ENCODE assay signal across 1 cellular context in the genomic region with DNA sequence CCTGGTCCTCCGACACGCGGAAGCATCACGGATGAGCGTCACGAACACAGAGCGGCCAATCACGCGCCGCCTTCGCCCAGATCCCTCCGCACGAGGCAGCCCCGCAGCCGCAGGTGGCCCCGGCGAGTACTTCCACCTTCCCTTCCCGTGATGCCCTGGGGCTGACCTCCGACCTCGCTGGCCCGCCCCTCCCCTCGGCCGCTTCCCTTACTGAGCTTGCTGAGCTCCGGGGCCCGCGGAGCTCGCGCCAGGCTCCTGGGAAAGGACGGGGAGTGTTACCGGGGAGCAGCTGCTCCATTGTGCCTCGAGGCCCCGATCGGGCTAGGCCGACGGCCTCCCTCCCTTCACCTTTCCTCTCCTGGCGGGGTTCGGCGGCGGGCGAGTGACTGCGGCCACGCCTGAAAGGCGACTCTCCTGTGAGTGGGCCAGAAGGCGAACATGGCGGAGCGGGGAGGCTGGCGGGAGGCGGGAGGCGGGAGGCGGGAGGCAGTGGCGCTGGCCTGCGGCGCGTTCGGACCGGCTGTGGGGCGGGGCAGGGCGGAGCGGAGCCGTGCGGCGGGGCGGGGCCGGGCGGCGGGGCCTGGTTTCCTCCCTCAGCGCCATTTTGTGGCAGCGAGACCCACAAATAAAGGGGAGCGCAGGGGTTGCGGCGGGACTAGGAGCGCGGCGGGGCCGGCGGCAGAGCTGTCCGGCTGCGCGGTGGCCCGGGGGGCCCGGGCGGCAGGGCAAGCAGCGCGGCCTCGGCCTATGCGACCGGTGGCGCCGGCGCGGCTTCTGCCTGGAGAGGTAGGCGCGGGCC.
TF ChIP-seq lines count a peak whose summit lies in the region.

A gene (plus strand): TSS at position 589 of the 799 bp plus-strand sequence. CDS start 8,760 bp downstream, outside the sequence.

TF ChIP-seq in HepG2, 621 proteins besides CTCF, POLR2A, EP300 and RAD21 (continued from another document and continues in another):
- peak; percentile 36; the same call in 1 of the 2 replicates for TF ChIP-seq PAWR (CRISPR knock-in tag; IDR thresholded peaks at IDR 0.05; ENCODE audit: borderline replicate concordance)
- TF ChIP-seq, protein P1, sequence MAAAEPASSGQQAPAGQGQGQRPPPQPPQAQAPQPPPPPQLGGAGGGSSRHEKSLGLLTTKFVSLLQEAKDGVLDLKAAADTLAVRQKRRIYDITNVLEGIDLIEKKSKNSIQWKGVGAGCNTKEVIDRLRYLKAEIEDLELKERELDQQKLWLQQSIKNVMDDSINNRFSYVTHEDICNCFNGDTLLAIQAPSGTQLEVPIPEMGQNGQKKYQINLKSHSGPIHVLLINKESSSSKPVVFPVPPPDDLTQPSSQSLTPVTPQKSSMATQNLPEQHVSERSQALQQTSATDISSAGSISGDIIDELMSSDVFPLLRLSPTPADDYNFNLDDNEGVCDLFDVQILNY (CRISPR knock-in tag; conservative IDR thresholded peaks at IDR 0.05) = peak; percentile 79
- TF ChIP-seq ZBTB1 (CRISPR knock-in tag; IDR thresholded peaks at IDR 0.05; ENCODE audit: borderline replicate concordance) = peak; percentile 92
- peak; percentile 91 for TF ChIP-seq ISL2 (CRISPR knock-in tag; IDR thresholded peaks at IDR 0.05)
- no peak for TF ChIP-seq ZNF839 (CRISPR knock-in tag; IDR thresholded peaks at IDR 0.05; ENCODE audit: borderline replicate concordance)
- peak; percentile 97 for TF ChIP-seq ZNF546 (CRISPR knock-in tag; conservative IDR thresholded peaks at IDR 0.05)
- no peak; the same call in 1 of the 2 replicates for TF ChIP-seq MLLT10 (CRISPR knock-in tag; IDR thresholded peaks at IDR 0.05)
- peak; percentile 47; the same call in 1 of the 2 replicates for TF ChIP-seq NR1H2 (CRISPR knock-in tag; IDR thresholded peaks at IDR 0.05; ENCODE audit: borderline replicate concordance, low read depth)
- TF ChIP-seq, protein P2, sequence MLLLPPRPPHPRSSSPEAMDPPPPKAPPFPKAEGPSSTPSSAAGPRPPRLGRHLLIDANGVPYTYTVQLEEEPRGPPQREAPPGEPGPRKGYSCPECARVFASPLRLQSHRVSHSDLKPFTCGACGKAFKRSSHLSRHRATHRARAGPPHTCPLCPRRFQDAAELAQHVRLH (CRISPR knock-in tag; IDR thresholded peaks at IDR 0.05; ENCODE audit: borderline replicate concordance, low read depth) = peak; percentile 100
- TF ChIP-seq, protein P3, sequence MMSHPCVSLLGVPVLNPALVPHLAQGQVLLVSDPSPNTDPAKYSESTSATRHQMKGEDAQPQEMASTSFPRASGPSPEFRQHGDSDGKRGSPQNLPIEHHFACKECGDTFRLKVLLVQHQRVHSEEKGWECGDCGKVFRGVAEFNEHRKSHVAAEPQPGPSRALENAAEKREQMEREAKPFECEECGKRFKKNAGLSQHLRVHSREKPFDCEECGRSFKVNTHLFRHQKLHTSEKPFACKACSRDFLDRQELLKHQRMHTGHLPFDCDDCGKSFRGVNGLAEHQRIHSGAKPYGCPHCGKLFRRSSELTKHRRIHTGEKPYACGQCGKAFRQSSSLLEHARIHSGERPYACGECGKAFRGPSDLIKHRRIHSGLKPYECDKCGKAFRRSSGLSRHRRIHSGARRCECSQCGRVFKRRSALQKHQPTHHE (CRISPR knock-in tag; IDR thresholded peaks at IDR 0.05; ENCODE audit: borderline replicate concordance) = peak; percentile 95; the same call in 1 of the 2 replicates
- peak; percentile 92; the same call in 1 of the 2 replicates for TF ChIP-seq PAX8 (CRISPR knock-in tag; IDR thresholded peaks at IDR 0.05; ENCODE audit: borderline replicate concordance)
- TF ChIP-seq ZKSCAN1 (IDR thresholded peaks at IDR 0.05; ENCODE audit: low read length) = 0 out of 2 replicates have a peak, but pooled peaks have one; percentile 19
- 0 out of 2 replicates have a peak, but pooled peaks have one; percentile 21 for TF ChIP-seq ZKSCAN5 (CRISPR knock-in tag; IDR thresholded peaks at IDR 0.05)
- TF ChIP-seq, protein P4, sequence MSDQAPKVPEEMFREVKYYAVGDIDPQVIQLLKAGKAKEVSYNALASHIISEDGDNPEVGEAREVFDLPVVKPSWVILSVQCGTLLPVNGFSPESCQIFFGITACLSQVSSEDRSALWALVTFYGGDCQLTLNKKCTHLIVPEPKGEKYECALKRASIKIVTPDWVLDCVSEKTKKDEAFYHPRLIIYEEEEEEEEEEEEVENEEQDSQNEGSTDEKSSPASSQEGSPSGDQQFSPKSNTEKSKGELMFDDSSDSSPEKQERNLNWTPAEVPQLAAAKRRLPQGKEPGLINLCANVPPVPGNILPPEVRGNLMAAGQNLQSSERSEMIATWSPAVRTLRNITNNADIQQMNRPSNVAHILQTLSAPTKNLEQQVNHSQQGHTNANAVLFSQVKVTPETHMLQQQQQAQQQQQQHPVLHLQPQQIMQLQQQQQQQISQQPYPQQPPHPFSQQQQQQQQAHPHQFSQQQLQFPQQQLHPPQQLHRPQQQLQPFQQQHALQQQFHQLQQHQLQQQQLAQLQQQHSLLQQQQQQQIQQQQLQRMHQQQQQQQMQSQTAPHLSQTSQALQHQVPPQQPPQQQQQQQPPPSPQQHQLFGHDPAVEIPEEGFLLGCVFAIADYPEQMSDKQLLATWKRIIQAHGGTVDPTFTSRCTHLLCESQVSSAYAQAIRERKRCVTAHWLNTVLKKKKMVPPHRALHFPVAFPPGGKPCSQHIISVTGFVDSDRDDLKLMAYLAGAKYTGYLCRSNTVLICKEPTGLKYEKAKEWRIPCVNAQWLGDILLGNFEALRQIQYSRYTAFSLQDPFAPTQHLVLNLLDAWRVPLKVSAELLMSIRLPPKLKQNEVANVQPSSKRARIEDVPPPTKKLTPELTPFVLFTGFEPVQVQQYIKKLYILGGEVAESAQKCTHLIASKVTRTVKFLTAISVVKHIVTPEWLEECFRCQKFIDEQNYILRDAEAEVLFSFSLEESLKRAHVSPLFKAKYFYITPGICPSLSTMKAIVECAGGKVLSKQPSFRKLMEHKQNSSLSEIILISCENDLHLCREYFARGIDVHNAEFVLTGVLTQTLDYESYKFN (CRISPR knock-in tag; conservative IDR thresholded peaks at IDR 0.05) = peak; percentile 75
- no peak for TF ChIP-seq HOXA7 (CRISPR knock-in tag; IDR thresholded peaks at IDR 0.05)
- peak; percentile 98 for TF ChIP-seq ZMAT3 (CRISPR knock-in tag; conservative IDR thresholded peaks at IDR 0.05)
- peak; percentile 63 for TF ChIP-seq KDM5A (IDR thresholded peaks at IDR 0.05; ENCODE audit: borderline replicate concordance, low read length)
- peak; percentile 93 for TF ChIP-seq ISX (CRISPR knock-in tag; conservative IDR thresholded peaks at IDR 0.05)
- peak; percentile 99 for TF ChIP-seq MIER3 (CRISPR knock-in tag; IDR thresholded peaks at IDR 0.05; ENCODE audit: borderline replicate concordance)
- no peak for TF ChIP-seq ZNF672 (CRISPR knock-in tag; IDR thresholded peaks at IDR 0.05)
- TF ChIP-seq HMG20A (CRISPR knock-in tag; IDR thresholded peaks at IDR 0.05; ENCODE audit: borderline replicate concordance) = peak; percentile 72
- peak; percentile 98 for TF ChIP-seq GATAD2A (CRISPR knock-in tag; IDR thresholded peaks at IDR 0.05)
- TF ChIP-seq ZNF703 (CRISPR knock-in tag; IDR thresholded peaks at IDR 0.05; ENCODE audit: borderline replicate concordance) = peak; percentile 96; the same call in 1 of the 2 replicates
- TF ChIP-seq ZNF564 (CRISPR knock-in tag; IDR thresholded peaks at IDR 0.05) = peak; percentile 37
- peak; percentile 59; the same call in 1 of the 2 replicates for TF ChIP-seq ZC3H13 (CRISPR knock-in tag; IDR thresholded peaks at IDR 0.05)
- peak; percentile 99 for TF ChIP-seq ZNF232 (CRISPR knock-in tag; IDR thresholded peaks at IDR 0.05; ENCODE audit: borderline replicate concordance)
- no peak for TF ChIP-seq MAFF (IDR thresholded peaks at IDR 0.05; ENCODE audit: low read depth, low read length)
- peak; percentile 91 for TF ChIP-seq CHD2 (IDR thresholded peaks at IDR 0.05; ENCODE audit: low read depth, low read length)
- TF ChIP-seq SNRNP70 (IDR thresholded peaks at IDR 0.05; ENCODE audit: low read depth, low read length) = no peak
- TF ChIP-seq, protein P5, sequence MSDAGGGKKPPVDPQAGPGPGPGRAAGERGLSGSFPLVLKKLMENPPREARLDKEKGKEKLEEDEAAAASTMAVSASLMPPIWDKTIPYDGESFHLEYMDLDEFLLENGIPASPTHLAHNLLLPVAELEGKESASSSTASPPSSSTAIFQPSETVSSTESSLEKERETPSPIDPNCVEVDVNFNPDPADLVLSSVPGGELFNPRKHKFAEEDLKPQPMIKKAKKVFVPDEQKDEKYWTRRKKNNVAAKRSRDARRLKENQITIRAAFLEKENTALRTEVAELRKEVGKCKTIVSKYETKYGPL (CRISPR knock-in tag; IDR thresholded peaks at IDR 0.05) = peak; percentile 90; the same call in 1 of the 2 replicates
- peak; percentile 99 for TF ChIP-seq ZNF772 (CRISPR knock-in tag; IDR thresholded peaks at IDR 0.05)
- no peak for TF ChIP-seq ATRX (CRISPR knock-in tag; IDR thresholded peaks at IDR 0.05; ENCODE audit: borderline replicate concordance)
- TF ChIP-seq, protein P6, sequence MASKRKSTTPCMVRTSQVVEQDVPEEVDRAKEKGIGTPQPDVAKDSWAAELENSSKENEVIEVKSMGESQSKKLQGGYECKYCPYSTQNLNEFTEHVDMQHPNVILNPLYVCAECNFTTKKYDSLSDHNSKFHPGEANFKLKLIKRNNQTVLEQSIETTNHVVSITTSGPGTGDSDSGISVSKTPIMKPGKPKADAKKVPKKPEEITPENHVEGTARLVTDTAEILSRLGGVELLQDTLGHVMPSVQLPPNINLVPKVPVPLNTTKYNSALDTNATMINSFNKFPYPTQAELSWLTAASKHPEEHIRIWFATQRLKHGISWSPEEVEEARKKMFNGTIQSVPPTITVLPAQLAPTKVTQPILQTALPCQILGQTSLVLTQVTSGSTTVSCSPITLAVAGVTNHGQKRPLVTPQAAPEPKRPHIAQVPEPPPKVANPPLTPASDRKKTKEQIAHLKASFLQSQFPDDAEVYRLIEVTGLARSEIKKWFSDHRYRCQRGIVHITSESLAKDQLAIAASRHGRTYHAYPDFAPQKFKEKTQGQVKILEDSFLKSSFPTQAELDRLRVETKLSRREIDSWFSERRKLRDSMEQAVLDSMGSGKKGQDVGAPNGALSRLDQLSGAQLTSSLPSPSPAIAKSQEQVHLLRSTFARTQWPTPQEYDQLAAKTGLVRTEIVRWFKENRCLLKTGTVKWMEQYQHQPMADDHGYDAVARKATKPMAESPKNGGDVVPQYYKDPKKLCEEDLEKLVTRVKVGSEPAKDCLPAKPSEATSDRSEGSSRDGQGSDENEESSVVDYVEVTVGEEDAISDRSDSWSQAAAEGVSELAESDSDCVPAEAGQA (IDR thresholded peaks at IDR 0.05; ENCODE audit: low read depth) = peak; percentile 90
- TF ChIP-seq, protein P6 (CRISPR knock-in tag; IDR thresholded peaks at IDR 0.05; ENCODE audit: borderline replicate concordance) = peak; percentile 98
- peak; percentile 95 for TF ChIP-seq MTF1 (CRISPR knock-in tag; IDR thresholded peaks at IDR 0.05)
- peak; percentile 99 for TF ChIP-seq KLF13 (CRISPR knock-in tag; IDR thresholded peaks at IDR 0.05)
- TF ChIP-seq BHLHE40 (IDR thresholded peaks at IDR 0.05; ENCODE audit: low read length) = peak; percentile 62
- TF ChIP-seq GTF2F1 (IDR thresholded peaks at IDR 0.05; ENCODE audit: low read length) = peak; percentile 86
- TF ChIP-seq ZNF354B (CRISPR knock-in tag; IDR thresholded peaks at IDR 0.05) = 0 out of 2 replicates have a peak, but pooled peaks have one; percentile 85
- TF ChIP-seq ZZZ3 (CRISPR knock-in tag; IDR thresholded peaks at IDR 0.05; ENCODE audit: borderline replicate concordance) = peak; percentile 98
- TF ChIP-seq KLF15 (CRISPR knock-in tag; IDR thresholded peaks at IDR 0.05; ENCODE audit: borderline replicate concordance) = peak; percentile 99
- TF ChIP-seq, protein P7, sequence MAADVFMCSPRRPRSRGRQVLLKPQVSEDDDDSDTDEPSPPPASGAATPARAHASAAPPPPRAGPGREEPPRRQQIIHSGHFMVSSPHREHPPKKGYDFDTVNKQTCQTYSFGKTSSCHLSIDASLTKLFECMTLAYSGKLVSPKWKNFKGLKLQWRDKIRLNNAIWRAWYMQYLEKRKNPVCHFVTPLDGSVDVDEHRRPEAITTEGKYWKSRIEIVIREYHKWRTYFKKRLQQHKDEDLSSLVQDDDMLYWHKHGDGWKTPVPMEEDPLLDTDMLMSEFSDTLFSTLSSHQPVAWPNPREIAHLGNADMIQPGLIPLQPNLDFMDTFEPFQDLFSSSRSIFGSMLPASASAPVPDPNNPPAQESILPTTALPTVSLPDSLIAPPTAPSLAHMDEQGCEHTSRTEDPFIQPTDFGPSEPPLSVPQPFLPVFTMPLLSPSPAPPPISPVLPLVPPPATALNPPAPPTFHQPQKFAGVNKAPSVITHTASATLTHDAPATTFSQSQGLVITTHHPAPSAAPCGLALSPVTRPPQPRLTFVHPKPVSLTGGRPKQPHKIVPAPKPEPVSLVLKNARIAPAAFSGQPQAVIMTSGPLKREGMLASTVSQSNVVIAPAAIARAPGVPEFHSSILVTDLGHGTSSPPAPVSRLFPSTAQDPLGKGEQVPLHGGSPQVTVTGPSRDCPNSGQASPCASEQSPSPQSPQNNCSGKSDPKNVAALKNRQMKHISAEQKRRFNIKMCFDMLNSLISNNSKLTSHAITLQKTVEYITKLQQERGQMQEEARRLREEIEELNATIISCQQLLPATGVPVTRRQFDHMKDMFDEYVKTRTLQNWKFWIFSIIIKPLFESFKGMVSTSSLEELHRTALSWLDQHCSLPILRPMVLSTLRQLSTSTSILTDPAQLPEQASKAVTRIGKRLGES (CRISPR knock-in tag; IDR thresholded peaks at IDR 0.05; ENCODE audit: borderline replicate concordance) = peak; percentile 74; the same call in 1 of the 2 replicates
- TF ChIP-seq ZNF234 (CRISPR knock-in tag; conservative IDR thresholded peaks at IDR 0.05) = no peak
- TF ChIP-seq, protein P8, sequence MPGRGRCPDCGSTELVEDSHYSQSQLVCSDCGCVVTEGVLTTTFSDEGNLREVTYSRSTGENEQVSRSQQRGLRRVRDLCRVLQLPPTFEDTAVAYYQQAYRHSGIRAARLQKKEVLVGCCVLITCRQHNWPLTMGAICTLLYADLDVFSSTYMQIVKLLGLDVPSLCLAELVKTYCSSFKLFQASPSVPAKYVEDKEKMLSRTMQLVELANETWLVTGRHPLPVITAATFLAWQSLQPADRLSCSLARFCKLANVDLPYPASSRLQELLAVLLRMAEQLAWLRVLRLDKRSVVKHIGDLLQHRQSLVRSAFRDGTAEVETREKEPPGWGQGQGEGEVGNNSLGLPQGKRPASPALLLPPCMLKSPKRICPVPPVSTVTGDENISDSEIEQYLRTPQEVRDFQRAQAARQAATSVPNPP (CRISPR knock-in tag; IDR thresholded peaks at IDR 0.05) = peak; percentile 97
- no peak for TF ChIP-seq HMGA1 (CRISPR knock-in tag; conservative IDR thresholded peaks at IDR 0.05)
- peak; percentile 99 for TF ChIP-seq SALL1 (CRISPR knock-in tag; IDR thresholded peaks at IDR 0.05)
